In the genomic region with DNA sequence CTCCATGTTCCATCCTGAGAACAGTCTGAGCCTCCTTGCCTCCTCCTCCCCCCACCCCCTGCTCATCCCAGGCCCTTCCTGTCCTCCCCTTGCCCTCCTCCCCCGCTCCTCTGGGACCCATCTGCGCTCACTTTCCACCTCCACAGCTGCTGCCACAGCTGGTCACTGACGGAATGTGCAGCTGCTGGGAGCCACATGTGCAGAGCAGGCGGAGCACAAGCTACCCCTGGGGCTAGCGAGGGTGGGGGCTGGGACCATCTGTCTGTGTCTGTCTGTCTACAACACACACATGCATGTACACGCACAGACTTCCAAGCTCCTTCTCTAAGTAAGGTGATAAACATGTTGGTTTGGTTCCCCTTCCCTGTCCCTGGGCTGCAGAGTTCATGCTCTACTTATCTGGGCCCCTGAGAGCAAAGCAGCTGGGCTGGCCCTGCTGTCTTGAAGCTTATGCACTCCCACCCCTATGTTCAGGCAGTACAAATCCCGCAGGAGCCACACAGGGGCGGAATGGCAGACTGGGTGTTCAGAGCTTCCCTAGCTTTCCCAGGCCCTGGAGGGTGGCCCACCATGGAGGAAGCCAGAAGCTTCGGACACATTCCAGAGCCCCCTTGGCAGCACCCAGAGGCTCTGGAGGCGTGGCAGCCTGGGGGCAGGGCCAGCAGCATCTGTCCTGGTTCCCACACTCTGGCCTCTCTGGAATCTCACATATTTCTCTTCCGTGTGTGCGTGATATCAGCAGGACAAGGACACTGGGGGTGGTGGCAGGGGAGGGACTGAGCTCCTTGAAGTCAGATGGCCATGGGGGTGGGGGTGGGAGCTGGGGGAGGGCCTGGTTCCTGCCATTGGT, we compare ENCODE assay signal across 9 cellular contexts. TPM values are rescaled to one million over a fixed set of nuclear protein-coding genes. Genes with fewer than 3 reads are reported as not detected.
DNase-seq lines count a peak whose midpoint lies in the region; ATAC-seq and TF ChIP-seq lines count a peak whose summit lies in the region.
"Had no signal": no experiment of that assay in that cellular context is flagged by ENCODE, and none has a peak within 500 bp of the region (broad histone marks: within the 10 kb centered on the region; RNA-seq: fewer than 3 reads in every experiment).

No MANE protein-coding gene starts in this region.

- TF ChIP-seq CTCF in liver (IDR thresholded peaks at IDR 0.05; ENCODE audit: low read depth, low read length, missing input control) (no peak), upper lobe of left lung (IDR thresholded peaks at IDR 0.05) (no peak)

- no peak for TF ChIP-seq POLR2A in upper lobe of left lung (IDR thresholded peaks at IDR 0.05)

- no peaks in the 10 kb centered on the region for H3K36me3 ChIP-seq in liver (ENCODE audit: control insufficient read depth in 4 of 4, insufficient read depth in 3 of 4, low read depth in 1 of 4, low read length in 3 of 4)
- no peaks in the 10 kb centered on the region for H3K36me3 ChIP-seq in upper lobe of left lung

- no peak for TF ChIP-seq RAD21 in liver (IDR thresholded peaks at IDR 0.05)

- 73% methylated on average over 12 of the region's 12 CpGs for WGBS in liver
- WGBS in upper lobe of left lung, 2 donors, result 74 to 82% methylated on average over 6 to 8 of the region's 12 CpGs

- H3K9ac ChIP-seq in liver (ENCODE audit: low read depth in 1 of 2, low read length in 2 of 2), result no peak overlapping the region

- DNase-seq in M059J (ENCODE audit: low read depth) (peak; percentile 13), upper lobe of left lung (peak; percentile 29 to 60), DMS79 (lab: John Stamatoyannopoulos, UW) (no peak), MV-4-11 (lab: John Stamatoyannopoulos, UW) (no peak)
- DNase-seq in stimulated activated naive CD4-positive, alpha-beta T cell (lab: John Stamatoyannopoulos, UW), result no peak

- no peaks in the 10 kb centered on the region for H3K4me1 ChIP-seq in liver (ENCODE audit: control insufficient read depth in 4 of 4, insufficient read depth in 4 of 4, low read length in 3 of 4)
- peaks cover 0 to 9% (median 5%) of the 10 kb centered on the region in 4 donors for H3K4me1 ChIP-seq in upper lobe of left lung

- peak in 1 of 4 donors; percentile 57 for TF ChIP-seq EP300 in upper lobe of left lung (IDR thresholded peaks at IDR 0.05)

- no peak overlapping the region for H3K4me3 ChIP-seq in liver (ENCODE audit: low read depth in 1 of 3, low read length in 3 of 3)
- H3K4me3 ChIP-seq in upper lobe of left lung, result no peak overlapping the region

- H3K27me3 ChIP-seq in liver (ENCODE audit: control insufficient read depth in 4 of 4, insufficient read depth in 4 of 4, low read length in 3 of 4), result no peaks in the 10 kb centered on the region
- H3K27me3 ChIP-seq in upper lobe of left lung, result no peaks in the 10 kb centered on the region

- ATAC-seq in upper lobe of left lung (ENCODE audit: low FRiP score in 2 of 2), result peak; percentile 67 to 75
- no peak for ATAC-seq in HG03521 (IDR thresholded peaks at IDR 0.05; ENCODE audit: unreplicated experiment)

- H3K27ac ChIP-seq in cingulate gyrus (ENCODE audit: low read depth, low read length), result peak overlapping the region; percentile 69
- H3K27ac ChIP-seq in liver (ENCODE audit: low read depth in 1 of 2, low read length in 2 of 2), result peak overlapping the region; percentile 38 to 46
- H3K27ac ChIP-seq in upper lobe of left lung, result peak overlapping the region; percentile 3 to 77 (median 61)

- H3K9me3 ChIP-seq in liver (ENCODE audit: control insufficient read depth in 4 of 4, low read length in 3 of 4) (no peaks in the 10 kb centered on the region), upper lobe of left lung (no peaks in the 10 kb centered on the region)

TF ChIP-seq in liver, 16 proteins besides CTCF, POLR2A, EP300 and RAD21:
- no peak for TF ChIP-seq RXRA (IDR thresholded peaks at IDR 0.05)
- TF ChIP-seq YY1 (IDR thresholded peaks at IDR 0.05), result no peak
- TF ChIP-seq, protein P1, sequence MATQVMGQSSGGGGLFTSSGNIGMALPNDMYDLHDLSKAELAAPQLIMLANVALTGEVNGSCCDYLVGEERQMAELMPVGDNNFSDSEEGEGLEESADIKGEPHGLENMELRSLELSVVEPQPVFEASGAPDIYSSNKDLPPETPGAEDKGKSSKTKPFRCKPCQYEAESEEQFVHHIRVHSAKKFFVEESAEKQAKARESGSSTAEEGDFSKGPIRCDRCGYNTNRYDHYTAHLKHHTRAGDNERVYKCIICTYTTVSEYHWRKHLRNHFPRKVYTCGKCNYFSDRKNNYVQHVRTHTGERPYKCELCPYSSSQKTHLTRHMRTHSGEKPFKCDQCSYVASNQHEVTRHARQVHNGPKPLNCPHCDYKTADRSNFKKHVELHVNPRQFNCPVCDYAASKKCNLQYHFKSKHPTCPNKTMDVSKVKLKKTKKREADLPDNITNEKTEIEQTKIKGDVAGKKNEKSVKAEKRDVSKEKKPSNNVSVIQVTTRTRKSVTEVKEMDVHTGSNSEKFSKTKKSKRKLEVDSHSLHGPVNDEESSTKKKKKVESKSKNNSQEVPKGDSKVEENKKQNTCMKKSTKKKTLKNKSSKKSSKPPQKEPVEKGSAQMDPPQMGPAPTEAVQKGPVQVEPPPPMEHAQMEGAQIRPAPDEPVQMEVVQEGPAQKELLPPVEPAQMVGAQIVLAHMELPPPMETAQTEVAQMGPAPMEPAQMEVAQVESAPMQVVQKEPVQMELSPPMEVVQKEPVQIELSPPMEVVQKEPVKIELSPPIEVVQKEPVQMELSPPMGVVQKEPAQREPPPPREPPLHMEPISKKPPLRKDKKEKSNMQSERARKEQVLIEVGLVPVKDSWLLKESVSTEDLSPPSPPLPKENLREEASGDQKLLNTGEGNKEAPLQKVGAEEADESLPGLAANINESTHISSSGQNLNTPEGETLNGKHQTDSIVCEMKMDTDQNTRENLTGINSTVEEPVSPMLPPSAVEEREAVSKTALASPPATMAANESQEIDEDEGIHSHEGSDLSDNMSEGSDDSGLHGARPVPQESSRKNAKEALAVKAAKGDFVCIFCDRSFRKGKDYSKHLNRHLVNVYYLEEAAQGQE (IDR thresholded peaks at IDR 0.05), result no peak
- TF ChIP-seq SP1 (IDR thresholded peaks at IDR 0.05), result peak; percentile 20
- TF ChIP-seq, protein P2, sequence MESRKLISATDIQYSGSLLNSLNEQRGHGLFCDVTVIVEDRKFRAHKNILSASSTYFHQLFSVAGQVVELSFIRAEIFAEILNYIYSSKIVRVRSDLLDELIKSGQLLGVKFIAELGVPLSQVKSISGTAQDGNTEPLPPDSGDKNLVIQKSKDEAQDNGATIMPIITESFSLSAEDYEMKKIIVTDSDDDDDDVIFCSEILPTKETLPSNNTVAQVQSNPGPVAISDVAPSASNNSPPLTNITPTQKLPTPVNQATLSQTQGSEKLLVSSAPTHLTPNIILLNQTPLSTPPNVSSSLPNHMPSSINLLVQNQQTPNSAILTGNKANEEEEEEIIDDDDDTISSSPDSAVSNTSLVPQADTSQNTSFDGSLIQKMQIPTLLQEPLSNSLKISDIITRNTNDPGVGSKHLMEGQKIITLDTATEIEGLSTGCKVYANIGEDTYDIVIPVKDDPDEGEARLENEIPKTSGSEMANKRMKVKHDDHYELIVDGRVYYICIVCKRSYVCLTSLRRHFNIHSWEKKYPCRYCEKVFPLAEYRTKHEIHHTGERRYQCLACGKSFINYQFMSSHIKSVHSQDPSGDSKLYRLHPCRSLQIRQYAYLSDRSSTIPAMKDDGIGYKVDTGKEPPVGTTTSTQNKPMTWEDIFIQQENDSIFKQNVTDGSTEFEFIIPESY (IDR thresholded peaks at IDR 0.05), result no peak
- no peak for TF ChIP-seq EGR1 (IDR thresholded peaks at IDR 0.05; ENCODE audit: low read depth in 2 of 2)
- TF ChIP-seq GABPA (IDR thresholded peaks at IDR 0.05 in 1 of 2, conservative IDR thresholded peaks at IDR 0.05 in 1 of 2), result no peak
- no peak for TF ChIP-seq HNF4A (conservative IDR thresholded peaks at IDR 0.05)
- peak; percentile 86 for TF ChIP-seq NR2F2 (IDR thresholded peaks at IDR 0.05)
- no peak for TF ChIP-seq FOXA1 (IDR thresholded peaks at IDR 0.05)
- TF ChIP-seq TAF1 (conservative IDR thresholded peaks at IDR 0.05), result no peak

RNA-seq across cellular contexts. Expression of a gene that starts 7.0 kb away (rescaled TPM):
- total RNA-seq in M059J (2014; rRNA removed; shearing (Covaris generic)), result 0.15 TPM in 1 of 2 replicates, not detected in the other
- total RNA-seq in liver, result 1 to 10 TPM in 1 of 2 donors, under 1 TPM in 1; 0.61 to 1.7 TPM
- 1 to 10 TPM; 1.1 to 1.3 TPM for polyA plus RNA-seq in liver
- total RNA-seq in upper lobe of left lung, result 10 to 100 TPM in 5 of 6 donors, 1 to 10 TPM in 1; 3.8 to 31.9 (median 15.5) TPM
- total RNA-seq: dermis microvascular lymphatic vessel endothelial cell had no signal

RNA-seq across cellular contexts. Expression of a gene that starts 25.4 kb away (rescaled TPM):
- not detected in 2 replicates for total RNA-seq in M059J (2014; rRNA removed; shearing (Covaris generic))
- total RNA-seq in liver, result under 1 TPM in 1 of 2 donors, not detected in 1; 0.08 TPM
- polyA plus RNA-seq in liver, result under 1 TPM in 1 of 2 donors, not detected in 1; 0.05 TPM
- total RNA-seq in upper lobe of left lung, result 1 to 10 TPM in 3 of 6 donors, under 1 TPM in 1, not detected in 2; 0.37 to 5.5 (median 2.6) TPM
- total RNA-seq: dermis microvascular lymphatic vessel endothelial cell had no signal

RNA-seq across cellular contexts. Expression of a gene that starts 44.8 kb away (rescaled TPM):
- 1.0 and 1.1 TPM in 2 replicates for total RNA-seq in M059J (2014; rRNA removed; shearing (Covaris generic))
- total RNA-seq in liver, result not detected
- not detected for polyA plus RNA-seq in liver
- total RNA-seq in upper lobe of left lung, result 1 to 10 TPM in 1 of 6 donors, under 1 TPM in 5; under 0.01 to 1.1 (median 0.43) TPM
- total RNA-seq: dermis microvascular lymphatic vessel endothelial cell had no signal

Comparison
In these comparisons a context has a peak if more than half of its experiments do, and no peak if none do; other contexts are left out.
1. DNase-seq: peak in M059J (single experiment) and upper lobe of left lung (2 of 2); none in DMS79 (single experiment), MV-4-11 (single experiment) and stimulated activated naive CD4-positive, alpha-beta T cell (0 of 6).
2. Peak in every context shown above with its lines, with median percentiles within 50 percentile points of each other: H3K27ac ChIP-seq.